ENCODE assay signal across 15 cellular contexts in the genomic region with DNA sequence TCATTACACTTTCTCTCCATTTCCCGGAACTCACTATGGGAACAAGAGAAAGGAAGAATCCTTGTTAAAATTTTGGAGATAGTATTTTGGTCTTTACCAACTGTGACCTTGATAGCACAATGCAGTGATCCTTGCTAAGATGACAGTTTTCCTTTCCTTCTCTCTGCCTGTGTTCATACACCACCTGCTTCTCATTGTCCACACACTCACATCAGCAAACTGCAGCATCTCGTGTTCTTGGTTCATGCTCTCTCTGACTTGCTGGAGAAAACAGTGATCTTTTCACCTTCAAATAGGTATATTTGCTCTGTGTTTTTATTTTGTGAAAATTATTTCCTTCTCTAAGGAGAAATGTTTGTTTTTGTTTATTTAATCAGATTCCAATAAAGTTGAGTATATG.
DNase-seq lines count a peak whose midpoint lies in the region; ATAC-seq and TF ChIP-seq lines count a peak whose summit lies in the region.
"Had no signal": no experiment of that assay in that cellular context is flagged by ENCODE, and none has a peak within 500 bp of the region (broad histone marks: within the 10 kb centered on the region; RNA-seq: fewer than 3 reads in every experiment).

No MANE protein-coding gene starts in this region.

- intact Hi-C loops in OCI-LY7 (cut with micrococcal nuclease; ENCODE audit: unreplicated experiment) (loop anchor here (2.0 to 5.0 kb wide), 4 partner anchors 39 to 616 kb away; no protein-coding TSS in a partner anchor), colonic mucosa (cut with DNase I) (no loop called here)

- peak; percentile 36; the same call in 2 of the 3 replicates for ATAC-seq in DND-41 (ENCODE audit: insufficient read depth, low read depth)
- ATAC-seq: GM12878 had no signal

- no peaks in the 10 kb centered on the region for H3K27me3 ChIP-seq in DND-41 (ENCODE audit: insufficient read depth, low read length, poor library complexity)
- H3K27me3 ChIP-seq in hepatocyte = peaks cover 5% of the 10 kb centered on the region
- no peaks in the 10 kb centered on the region for H3K27me3 ChIP-seq in colonic mucosa
- H3K27me3 ChIP-seq: BE2C had no signal

- H3K4me2 ChIP-seq in DND-41 (ENCODE audit: insufficient read depth, low read length) (peak overlapping the region; percentile 51), OCI-LY7 (ENCODE audit: low read length) (peak overlapping the region; percentile 76), hepatocyte (no peak overlapping the region)

- CTCF ChIA-PET in OCI-LY7 (lab: Charles Lee; ENCODE audit: unreplicated experiment) = no interaction called here

- H3K9me3 ChIP-seq in DND-41 (ENCODE audit: insufficient read depth, low read length, severe bottlenecking) = peaks cover 4% of the 10 kb centered on the region
- peaks cover 25% of the 10 kb centered on the region for H3K9me3 ChIP-seq in OCI-LY7 (ENCODE audit: low read length)
- no peaks in the 10 kb centered on the region for H3K9me3 ChIP-seq in hepatocyte (ENCODE audit: low read depth)
- H3K9me3 ChIP-seq in colonic mucosa = no peaks in the 10 kb centered on the region
- H3K9me3 ChIP-seq: BE2C had no signal

- DNase-seq in DND-41 = peak; percentile 51
- peak; percentile 69 for DNase-seq in NAMALWA (ENCODE audit: low spot score)
- peak; percentile 63 for DNase-seq in OCI-LY7 (ENCODE audit: low spot score)
- DNase-seq in NCI-H82 treated with DMSO at 0.1 percent for 48 hours (lab: John Stamatoyannopoulos, UW; ENCODE audit: unreplicated experiment) = no peak
- no peak for DNase-seq in hepatocyte (ENCODE audit: low spot score)
- DNase-seq in colonic mucosa = no peak
- DNase-seq: ACHN; BE2C; CD4-positive, alpha-beta memory T cell; DMS153; DMS79; EL; H9; IMR-90 had no signal

- H3K36me3 ChIP-seq in DND-41 (ENCODE audit: insufficient read depth, low read length) = peaks cover 2% of the 10 kb centered on the region; the same call in 1 of the 2 replicates
- H3K36me3 ChIP-seq in OCI-LY7 (ENCODE audit: insufficient read depth, low read length) = peaks cover 4% of the 10 kb centered on the region
- H3K36me3 ChIP-seq in hepatocyte (replicated peaks; ENCODE audit: insufficient read depth, low read depth) = no peaks in the 10 kb centered on the region
- no peaks in the 10 kb centered on the region for H3K36me3 ChIP-seq in colonic mucosa
- H3K36me3 ChIP-seq: BE2C had no signal

- peak overlapping the region; percentile 98 for H3K27ac ChIP-seq in DND-41 (ENCODE audit: low read length)
- peak overlapping the region; percentile 86 for H3K27ac ChIP-seq in OCI-LY7 (ENCODE audit: low read depth, low read length, poor library complexity, severe bottlenecking)
- H3K27ac ChIP-seq in hepatocyte = no peak overlapping the region
- H3K27ac ChIP-seq in colonic mucosa = no peak overlapping the region

- no TSS peak for BruUV-seq in OCI-LY7 (replicated peaks; lab: Mats Ljungman, UMichigan)

- POLR2A ChIA-PET in OCI-LY7 (lab: Charles Lee) = interaction anchor here (1.1 to 1.3 kb wide), 2 partner anchors 81 to 88 kb away, joined by 3 to 5 read pairs; no protein-coding TSS in a partner anchor

- 80% methylated on average over 2 of the region's 2 CpGs for WGBS in hepatocyte (ENCODE audit: low lambda C conversion rate, missing lambda C conversion rate)

- TF ChIP-seq CTCF in DND-41 (IDR thresholded peaks at IDR 0.05; ENCODE audit: borderline replicate concordance, extremely low read depth, low read length, poor library complexity, severe bottlenecking) (no peak), OCI-LY7 (conservative IDR thresholded peaks at IDR 0.05; ENCODE audit: low read length) (no peak), hepatocyte (IDR thresholded peaks at IDR 0.05; ENCODE audit: poor library complexity) (no peak), colonic mucosa (IDR thresholded peaks at IDR 0.05) (no peak)

- H3K4me3 ChIP-seq in DND-41 (ENCODE audit: low read depth in 1 of 2, low read length in 2 of 2) = peak overlapping the region in 1 of 2 experiments; percentile 31; a peak in 2 of 4 replicates
- H3K4me3 ChIP-seq in OCI-LY7 (ENCODE audit: low read depth, low read length, poor library complexity, severe bottlenecking) = no peak overlapping the region
- H3K4me3 ChIP-seq in hepatocyte = no peak overlapping the region
- H3K4me3 ChIP-seq in colonic mucosa = no peak overlapping the region
- H3K4me3 ChIP-seq: GM12878 had no signal

- H3K9ac ChIP-seq in DND-41 (ENCODE audit: low read depth, low read length) (peak overlapping the region; percentile 62), colonic mucosa (ENCODE audit: low read depth in 2 of 2, low read length in 2 of 2) (no peak overlapping the region)

- H4K20me1 ChIP-seq in DND-41 (ENCODE audit: insufficient read depth, low read length) = no peaks in the 10 kb centered on the region
- no peaks in the 10 kb centered on the region for H4K20me1 ChIP-seq in OCI-LY7 (ENCODE audit: insufficient read depth, low read length)
- no peaks in the 10 kb centered on the region for H4K20me1 ChIP-seq in hepatocyte (ENCODE audit: insufficient read depth, poor library complexity, severe bottlenecking)

- H2AFZ ChIP-seq in DND-41 (ENCODE audit: low read depth, low read length) (peak overlapping the region; percentile 53; the same call in 1 of the 2 replicates), OCI-LY7 (ENCODE audit: low read length) (no peak overlapping the region; the same call in 1 of the 2 replicates), hepatocyte (no peak overlapping the region)

- H3K9me2 ChIP-seq in OCI-LY7 (ENCODE audit: insufficient read depth, low read length) (no peaks in the 10 kb centered on the region), hepatocyte (replicated peaks; ENCODE audit: insufficient read depth) (no peaks in the 10 kb centered on the region)

- peaks cover 57% of the 10 kb centered on the region for H3K4me1 ChIP-seq in DND-41 (ENCODE audit: insufficient read depth, low read length)
- H3K4me1 ChIP-seq in OCI-LY7 (ENCODE audit: insufficient read depth, low read length, poor library complexity, severe bottlenecking) = peaks cover 73% of the 10 kb centered on the region
- no peaks in the 10 kb centered on the region for H3K4me1 ChIP-seq in hepatocyte (ENCODE audit: insufficient read depth)
- no peaks in the 10 kb centered on the region for H3K4me1 ChIP-seq in colonic mucosa

- H3K79me2 ChIP-seq in DND-41 (ENCODE audit: insufficient read depth, low read length) = peaks cover 7% of the 10 kb centered on the region
- no peaks in the 10 kb centered on the region for H3K79me2 ChIP-seq in OCI-LY7 (ENCODE audit: insufficient read depth, low read depth, low read length)
- H3K79me2 ChIP-seq in hepatocyte = no peaks in the 10 kb centered on the region

Comparison
In these comparisons a context has a peak if more than half of its experiments do, and no peak if none do; other contexts are left out.
1. DNase-seq: peak in DND-41 (single experiment), NAMALWA (single experiment) and OCI-LY7 (single experiment); none in NCI-H82 treated with DMSO at 0.1 percent for 48 hours (single experiment), hepatocyte (single experiment) and colonic mucosa (single experiment).
2. H3K27ac ChIP-seq: peak in DND-41 (single experiment) and OCI-LY7 (single experiment); none in hepatocyte (single experiment) and colonic mucosa (single experiment).